11 cellular contexts compared by ENCODE assay signal in the genomic region with DNA sequence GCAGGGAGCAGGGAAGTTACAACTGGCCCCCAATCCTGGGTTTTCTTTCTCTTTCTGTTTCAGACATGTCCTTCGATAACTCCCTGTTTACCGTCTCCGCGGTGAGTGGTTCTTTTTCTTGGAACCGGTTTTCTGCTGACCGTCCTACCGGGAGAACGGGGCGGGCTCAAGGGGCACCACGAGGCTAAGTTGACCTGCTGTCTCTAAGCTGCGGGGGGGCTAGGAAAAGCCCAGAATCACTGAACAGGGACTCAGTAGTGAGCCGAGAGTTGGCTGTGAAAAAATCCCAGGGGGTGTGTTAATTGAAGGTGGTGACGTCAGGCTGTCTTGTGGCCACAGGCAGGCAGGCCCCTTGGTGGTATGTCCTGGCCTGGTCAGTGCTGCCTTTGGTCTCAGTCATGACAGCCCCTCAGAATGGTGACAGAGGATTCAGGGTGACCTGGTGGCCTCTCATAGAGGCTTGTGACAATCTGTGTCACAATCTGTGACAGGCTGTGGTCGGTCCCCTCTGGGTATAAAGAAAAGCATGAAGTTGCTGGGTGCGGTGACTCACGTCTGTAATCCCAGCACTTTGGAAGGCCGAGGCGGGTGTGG. TPM values are rescaled to one million over a fixed set of nuclear protein-coding genes. Genes with fewer than 3 reads are reported as not detected.
DNase-seq lines count a peak whose midpoint lies in the region; ATAC-seq and TF ChIP-seq lines count a peak whose summit lies in the region.
"Had no signal": no experiment of that assay in that cellular context is flagged by ENCODE, and none has a peak within 500 bp of the region (broad histone marks: within the 10 kb centered on the region; RNA-seq: fewer than 3 reads in every experiment).

No MANE protein-coding gene starts in this region.

- TF ChIP-seq EP300 in gastroesophageal sphincter (IDR thresholded peaks at IDR 0.05): no peak

- H3K27me3 ChIP-seq in HCT116 (ENCODE audit: insufficient read depth, low read length) (no peaks in the 10 kb centered on the region), gastroesophageal sphincter (no peaks in the 10 kb centered on the region)

- no peak overlapping the region for H3K4me3 ChIP-seq in HCT116 (replicated peaks in 1 of 2; ENCODE audit: low read depth in 1 of 2, low read length in 2 of 2)
- no peak overlapping the region for H3K4me3 ChIP-seq in gastroesophageal sphincter

- peaks cover 12% of the 10 kb centered on the region for H3K4me1 Mint-ChIP-seq in T-helper 17 cell

- RAD21 ChIA-PET in HCT116 (lab: Charles Lee; ENCODE audit: low non-redundant PET in 1 of 2, low total read pairs in 2 of 2, uncharacterized antibody in 2 of 2, unreplicated experiment in 2 of 2): interaction anchor here in 1 of 2 experiments (0.5 kb wide), 1 partner anchor 453 kb away, joined by 3 read pairs; no protein-coding TSS in a partner anchor

- CTCF ChIA-PET in HCT116 (lab: Charles Lee): interaction anchor here (1.9 to 4.5 kb wide), 6 partner anchors 7 to 146 kb away, joined by 8 to 52 read pairs (median 28); a partner anchor contains a TSS

- intact Hi-C loops in HCT116 (cut with micrococcal nuclease): no loop called here
- intact Hi-C loops in sciatic nerve (cut with DNase I): no loop called here

- H3K4me2 ChIP-seq in HCT116 (ENCODE audit: low read length): peak overlapping the region; percentile 64

- H3K4me1 ChIP-seq in HCT116 (ENCODE audit: control insufficient read depth in 1 of 2, insufficient read depth in 2 of 2, low read length in 2 of 2) (peaks cover 3 to 23% of the 10 kb centered on the region in 2 experiments; a peak in 3 of 4 replicates), gastroesophageal sphincter (peaks cover 0 to 10% (median 0%) of the 10 kb centered on the region in 3 donors)

- no peak for TF ChIP-seq CTCF in HCT116 (IDR thresholded peaks at IDR 0.05 in 2 of 3, conservative IDR thresholded peaks at IDR 0.05 in 1 of 3; ENCODE audit: borderline replicate concordance in 1 of 3, insufficient read depth in 1 of 3, low read depth in 2 of 3, low read length in 2 of 3)
- TF ChIP-seq CTCF in gastroesophageal sphincter (IDR thresholded peaks at IDR 0.05): no peak

- H3K27me3 Mint-ChIP-seq in T-helper 17 cell: no peaks in the 10 kb centered on the region
- H3K27me3 Mint-ChIP-seq: activated naive CD8-positive, alpha-beta T cell treated with anti-CD3 and anti-CD28 coated beads, Interleukin-2, amount 10 ng/mL, durations not matched to agents 7 days and 5 days had no signal

- no peak for DNase-seq in HCT116 (ENCODE audit: low read depth, low spot score)
- no peak for DNase-seq in T-helper 17 cell
- DNase-seq in sciatic nerve (ENCODE audit: low spot score): no peak
- DNase-seq in SW480 (ENCODE audit: low spot score): no peak
- no peak for DNase-seq in activated CD4-positive, CD25-positive, alpha-beta regulatory T cell treated with anti-CD3 and anti-CD28 coated beads, Interleukin-2, amount 50 U/mL, for 72 hours
- DNase-seq: activated naive CD8-positive, alpha-beta T cell treated with anti-CD3 and anti-CD28 coated beads, Interleukin-2, amount 10 ng/mL, durations not matched to agents 7 days and 5 days; stimulated activated CD4-positive, alpha-beta T cell treated with anti-CD3 and anti-CD28 coated beads, Interleukin-1b, Interleukin-23, amount 100 ng/mL, for 48 hours; T-helper 2 cell had no signal

- no peaks in the 10 kb centered on the region for H3K79me2 ChIP-seq in HCT116 (ENCODE audit: insufficient read depth, low read length)

- H3K27ac Mint-ChIP-seq in T-helper 17 cell: peak overlapping the region; percentile 76
- H3K27ac Mint-ChIP-seq: activated naive CD8-positive, alpha-beta T cell treated with anti-CD3 and anti-CD28 coated beads, Interleukin-2, amount 10 ng/mL, durations not matched to agents 7 days and 5 days had no signal

- H3K36me3 Mint-ChIP-seq in T-helper 17 cell (ENCODE audit: low read depth): peaks cover 4% of the 10 kb centered on the region
- H3K36me3 Mint-ChIP-seq: activated naive CD8-positive, alpha-beta T cell treated with anti-CD3 and anti-CD28 coated beads, Interleukin-2, amount 10 ng/mL, durations not matched to agents 7 days and 5 days had no signal

- TF ChIP-seq RAD21 in HCT116 (IDR thresholded peaks at IDR 0.05; ENCODE audit: low read depth): no peak

- TF ChIP-seq POLR2A in HCT116 (IDR thresholded peaks at IDR 0.05; ENCODE audit: borderline replicate concordance, extremely low read depth, insufficient read depth, insufficient read length) (no peak), gastroesophageal sphincter (IDR thresholded peaks at IDR 0.05) (no peak)

- POLR2A ChIA-PET in HCT116 (lab: Charles Lee): interaction anchor here (2.8 kb wide), 1 partner anchor 146 kb away, joined by 14 read pairs; a partner anchor contains a TSS

- WGBS in gastroesophageal sphincter (ENCODE audit: low coverage in 1 of 2), 2 donors: 73 to 77% methylated on average over 5 to 13 of the region's 18 CpGs

- no peaks in the 10 kb centered on the region for H3K9me3 ChIP-seq in HCT116 (ENCODE audit: control insufficient read depth in 1 of 2, insufficient read depth in 1 of 2, low read depth in 1 of 2, low read length in 2 of 2)
- no peaks in the 10 kb centered on the region for H3K9me3 ChIP-seq in T-helper 17 cell (ENCODE audit: control insufficient read depth, low read length, poor library complexity, severe bottlenecking)
- no peaks in the 10 kb centered on the region for H3K9me3 ChIP-seq in gastroesophageal sphincter

- no peak overlapping the region for H2AFZ ChIP-seq in HCT116 (ENCODE audit: low read depth, low read length, poor library complexity, severe bottlenecking)

- H3K4me3 Mint-ChIP-seq in T-helper 17 cell: no peak overlapping the region
- H3K4me3 Mint-ChIP-seq: activated naive CD8-positive, alpha-beta T cell treated with anti-CD3 and anti-CD28 coated beads, Interleukin-2, amount 10 ng/mL, durations not matched to agents 7 days and 5 days had no signal

- H3K36me3 ChIP-seq in HCT116 (ENCODE audit: control insufficient read depth in 1 of 2, insufficient read depth in 2 of 2, low read length in 2 of 2) (no peaks in the 10 kb centered on the region), gastroesophageal sphincter (no peaks in the 10 kb centered on the region)

- ATAC-seq in HCT116: no peak; the same call in 1 of the 2 replicates
- ATAC-seq in T-helper 17 cell: no peak
- peak; percentile 29 for ATAC-seq in gastroesophageal sphincter
- ATAC-seq in sciatic nerve: peak; percentile 75
- no peak for ATAC-seq in HG03442 (IDR thresholded peaks at IDR 0.05; ENCODE audit: unreplicated experiment)
- no peak for ATAC-seq in GM18909 (IDR thresholded peaks at IDR 0.05; ENCODE audit: poor library complexity, unreplicated experiment)

- no peak overlapping the region for H3K9ac ChIP-seq in HCT116 (ENCODE audit: low read length)

- no TSS peak for BruUV-seq in HCT116 (replicated peaks; lab: Mats Ljungman, UMichigan)

- H3K27ac ChIP-seq in HCT116 (ENCODE audit: low read depth, low read length) (no peak overlapping the region), gastroesophageal sphincter (no peak overlapping the region)

- H3K9me2 ChIP-seq in HCT116 (ENCODE audit: insufficient read depth): no peaks in the 10 kb centered on the region

- H4K20me1 ChIP-seq in HCT116 (ENCODE audit: insufficient read depth): no peaks in the 10 kb centered on the region

TF ChIP-seq in HCT116, 20 proteins besides CTCF, POLR2A, EP300 and RAD21:
- TF ChIP-seq, protein P1, sequence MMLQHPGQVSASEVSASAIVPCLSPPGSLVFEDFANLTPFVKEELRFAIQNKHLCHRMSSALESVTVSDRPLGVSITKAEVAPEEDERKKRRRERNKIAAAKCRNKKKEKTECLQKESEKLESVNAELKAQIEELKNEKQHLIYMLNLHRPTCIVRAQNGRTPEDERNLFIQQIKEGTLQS (IDR thresholded peaks at IDR 0.05): no peak
- TF ChIP-seq, protein P2, sequence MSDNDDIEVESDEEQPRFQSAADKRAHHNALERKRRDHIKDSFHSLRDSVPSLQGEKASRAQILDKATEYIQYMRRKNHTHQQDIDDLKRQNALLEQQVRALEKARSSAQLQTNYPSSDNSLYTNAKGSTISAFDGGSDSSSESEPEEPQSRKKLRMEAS (IDR thresholded peaks at IDR 0.05): no peak
- TF ChIP-seq, protein P3, sequence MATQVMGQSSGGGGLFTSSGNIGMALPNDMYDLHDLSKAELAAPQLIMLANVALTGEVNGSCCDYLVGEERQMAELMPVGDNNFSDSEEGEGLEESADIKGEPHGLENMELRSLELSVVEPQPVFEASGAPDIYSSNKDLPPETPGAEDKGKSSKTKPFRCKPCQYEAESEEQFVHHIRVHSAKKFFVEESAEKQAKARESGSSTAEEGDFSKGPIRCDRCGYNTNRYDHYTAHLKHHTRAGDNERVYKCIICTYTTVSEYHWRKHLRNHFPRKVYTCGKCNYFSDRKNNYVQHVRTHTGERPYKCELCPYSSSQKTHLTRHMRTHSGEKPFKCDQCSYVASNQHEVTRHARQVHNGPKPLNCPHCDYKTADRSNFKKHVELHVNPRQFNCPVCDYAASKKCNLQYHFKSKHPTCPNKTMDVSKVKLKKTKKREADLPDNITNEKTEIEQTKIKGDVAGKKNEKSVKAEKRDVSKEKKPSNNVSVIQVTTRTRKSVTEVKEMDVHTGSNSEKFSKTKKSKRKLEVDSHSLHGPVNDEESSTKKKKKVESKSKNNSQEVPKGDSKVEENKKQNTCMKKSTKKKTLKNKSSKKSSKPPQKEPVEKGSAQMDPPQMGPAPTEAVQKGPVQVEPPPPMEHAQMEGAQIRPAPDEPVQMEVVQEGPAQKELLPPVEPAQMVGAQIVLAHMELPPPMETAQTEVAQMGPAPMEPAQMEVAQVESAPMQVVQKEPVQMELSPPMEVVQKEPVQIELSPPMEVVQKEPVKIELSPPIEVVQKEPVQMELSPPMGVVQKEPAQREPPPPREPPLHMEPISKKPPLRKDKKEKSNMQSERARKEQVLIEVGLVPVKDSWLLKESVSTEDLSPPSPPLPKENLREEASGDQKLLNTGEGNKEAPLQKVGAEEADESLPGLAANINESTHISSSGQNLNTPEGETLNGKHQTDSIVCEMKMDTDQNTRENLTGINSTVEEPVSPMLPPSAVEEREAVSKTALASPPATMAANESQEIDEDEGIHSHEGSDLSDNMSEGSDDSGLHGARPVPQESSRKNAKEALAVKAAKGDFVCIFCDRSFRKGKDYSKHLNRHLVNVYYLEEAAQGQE (IDR thresholded peaks at IDR 0.05; ENCODE audit: low read depth): no peak
- TF ChIP-seq ZFX (IDR thresholded peaks at IDR 0.05): no peak

RNA-seq across cellular contexts. Expression of a gene that starts 8.1 kb away (rescaled TPM):
- total RNA-seq in HCT116 (2021; ENCODE audit: unreplicated experiment) (103 TPM), T-helper 17 cell (10 to 100 TPM; 22.9 to 24.3 TPM), gastroesophageal sphincter (10 to 100 TPM; 17.0 to 37.1 (median 18.8) TPM), sciatic nerve (33.3 TPM)
- 92.2 and 98.1 TPM in 2 replicates for polyA plus RNA-seq in HCT116 (2012)

RNA-seq across cellular contexts. Expression of a gene that starts 15.0 kb away (rescaled TPM):
- total RNA-seq in HCT116 (2021; ENCODE audit: unreplicated experiment) (0.74 TPM), T-helper 17 cell (1 to 10 TPM; 1.6 to 2.2 TPM), gastroesophageal sphincter (1 to 10 TPM in 2 of 4 donors, under 1 TPM in 1, not detected in 1; 0.89 to 3.1 (median 2.1) TPM), sciatic nerve (2.7 TPM)
- polyA plus RNA-seq in HCT116 (2012): 0.17 and 0.42 TPM in 2 replicates

RNA-seq across cellular contexts. Expression of a gene that starts 27.2 kb away (rescaled TPM):
- total RNA-seq in HCT116 (2021; ENCODE audit: unreplicated experiment) (26.3 TPM), T-helper 17 cell (10 to 100 TPM in 1 of 2 donors, 1 to 10 TPM in 1; 8.7 to 10.5 TPM), gastroesophageal sphincter (10 to 100 TPM; 15.4 to 36.9 (median 31.7) TPM), sciatic nerve (20.0 TPM)
- polyA plus RNA-seq in HCT116 (2012): 43.7 and 46.8 TPM in 2 replicates

Comparison
In these comparisons a context has a peak if more than half of its experiments do, and no peak if none do; other contexts are left out.
1. ATAC-seq: peak in gastroesophageal sphincter (single experiment) and sciatic nerve (single experiment); none in HCT116 (single experiment), T-helper 17 cell (single experiment), HG03442 (single experiment) and GM18909 (single experiment).